ENCODE assay signal across 8 cellular contexts in the genomic region with DNA sequence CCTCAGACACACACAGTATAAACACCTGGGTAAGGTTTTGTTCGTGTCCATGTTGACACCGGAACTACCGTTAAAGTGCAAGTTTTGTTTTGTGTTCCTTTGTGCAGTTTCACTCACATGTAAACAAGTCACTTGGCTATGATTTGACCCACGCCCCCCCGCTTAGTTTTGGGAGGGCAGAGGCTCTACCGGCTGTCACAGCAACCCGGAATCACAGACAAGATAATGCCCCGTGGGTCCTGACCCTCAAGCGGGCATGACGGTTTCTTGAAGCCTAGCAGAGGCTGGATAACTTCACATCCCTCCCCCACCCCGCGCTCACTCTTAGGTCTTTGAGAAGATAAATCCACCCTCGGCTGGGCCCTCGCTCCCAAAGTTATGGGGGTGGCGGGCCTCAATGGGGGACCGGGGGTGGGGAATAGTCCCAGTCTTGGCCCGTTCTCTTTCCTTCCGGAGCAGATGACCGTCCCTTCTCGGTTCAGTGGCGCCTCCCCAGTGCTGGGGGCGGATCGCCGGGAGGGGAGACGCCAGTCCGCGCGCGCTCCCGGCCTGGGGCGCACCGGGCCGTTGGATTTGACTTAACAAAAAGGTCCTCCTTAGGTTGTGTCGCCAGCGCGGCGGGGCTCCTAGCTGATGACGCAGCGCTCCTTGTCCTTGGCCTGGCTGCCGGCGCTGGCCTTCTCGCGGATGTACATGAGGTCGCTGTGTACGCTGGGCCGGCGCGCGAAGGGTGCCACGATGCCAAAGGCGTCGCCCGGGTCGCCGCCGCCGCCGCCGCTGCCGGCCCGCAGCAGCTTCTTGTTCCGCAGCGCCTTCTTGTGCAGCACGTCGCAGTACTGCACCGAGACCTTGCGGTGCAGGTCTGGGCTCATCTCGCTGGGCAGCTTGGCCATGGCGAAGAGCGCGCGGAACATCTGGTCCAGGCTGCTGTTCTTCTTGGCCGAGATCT. TPM values are rescaled to one million over a fixed set of nuclear protein-coding genes. Genes with fewer than 3 reads are reported as not detected.
DNase-seq lines count a peak whose midpoint lies in the region; ATAC-seq and TF ChIP-seq lines count a peak whose summit lies in the region.

No MANE protein-coding gene starts in this region.

- peaks cover 30 to 40% (median 34%) of the 10 kb centered on the region in 3 donors for H3K27me3 Mint-ChIP-seq in CD14-positive monocyte (ENCODE audit: low read depth in 3 of 3)

- peak overlapping the region; percentile 88 to 97 for H3K4me3 Mint-ChIP-seq in CD14-positive monocyte

- intact Hi-C loops in CD14-positive monocyte (cut with micrococcal nuclease), result loop anchor here (5.0 kb wide), 3 partner anchors 73 to 148 kb away; no protein-coding TSS in a partner anchor

- H3K9me3 Mint-ChIP-seq in CD14-positive monocyte, result peaks cover 0 to 8% (median 4%) of the 10 kb centered on the region in 7 donors

- no peaks in the 10 kb centered on the region for H3K27me3 ChIP-seq in layer of hippocampus (ENCODE audit: control insufficient read depth, insufficient read depth, low read length)

- H3K27ac ChIP-seq in layer of hippocampus (ENCODE audit: low read depth, low read length), result peak overlapping the region; percentile 73

- H3K4me1 Mint-ChIP-seq in CD14-positive monocyte, result peaks cover 20% of the 10 kb centered on the region

- peaks cover 39 to 46% of the 10 kb centered on the region in 2 donors for H3K36me3 Mint-ChIP-seq in CD14-positive monocyte

- H3K27ac Mint-ChIP-seq in CD14-positive monocyte, result peak overlapping the region in 2 of 7 donors; percentile 53 to 75

- ATAC-seq in HG03135 (IDR thresholded peaks at IDR 0.05; ENCODE audit: unreplicated experiment) (no peak), HG02970 (IDR thresholded peaks at IDR 0.05; ENCODE audit: low FRiP score, unreplicated experiment) (no peak)

- no peak for DNase-seq in CD14-positive monocyte (ENCODE audit: low spot score)
- DNase-seq in NCI-H2171 treated with DMSO at 0.1 percent for 48 hours (lab: John Stamatoyannopoulos, UW), result peak; percentile 43
- DNase-seq in cerebellum (ENCODE audit: low spot score), result peak; percentile 44
- DNase-seq in stimulated activated CD8-positive, alpha-beta memory T cell treated with anti-CD3 and anti-CD28 coated beads, Interleukin-4, amount 100 ng/mL, for 48 hours, result peak; percentile 45
- DNase-seq in D341Med (ENCODE audit: low spot score), result no peak

- TF ChIP-seq CTCF in CD14-positive monocyte (IDR thresholded peaks at IDR 0.05), result no peak

RNA-seq across cellular contexts. Expression of a gene that starts 1.4 kb away (rescaled TPM):
- polyA plus RNA-seq in CD14-positive monocyte, result 1 to 10 TPM in 1 of 2 donors, under 1 TPM in 1; 0.88 to 1.3 TPM
- 10.1 TPM for total RNA-seq in cerebellum

RNA-seq across cellular contexts. Expression of a gene that starts 18.0 kb away (rescaled TPM):
- polyA plus RNA-seq in CD14-positive monocyte, result 1 to 10 TPM; 5.6 to 6.1 TPM
- total RNA-seq in cerebellum, result 16.2 TPM

Comparison
In these comparisons a context has a peak if more than half of its experiments do, and no peak if none do; other contexts are left out.
1. DNase-seq: peak in NCI-H2171 treated with DMSO at 0.1 percent for 48 hours (single experiment), cerebellum (single experiment) and stimulated activated CD8-positive, alpha-beta memory T cell treated with anti-CD3 and anti-CD28 coated beads, Interleukin-4, amount 100 ng/mL, for 48 hours (single experiment); none in CD14-positive monocyte (single experiment) and D341Med (single experiment).